Comparison of ENCODE assay signal across 8 cellular contexts in the genomic region with DNA sequence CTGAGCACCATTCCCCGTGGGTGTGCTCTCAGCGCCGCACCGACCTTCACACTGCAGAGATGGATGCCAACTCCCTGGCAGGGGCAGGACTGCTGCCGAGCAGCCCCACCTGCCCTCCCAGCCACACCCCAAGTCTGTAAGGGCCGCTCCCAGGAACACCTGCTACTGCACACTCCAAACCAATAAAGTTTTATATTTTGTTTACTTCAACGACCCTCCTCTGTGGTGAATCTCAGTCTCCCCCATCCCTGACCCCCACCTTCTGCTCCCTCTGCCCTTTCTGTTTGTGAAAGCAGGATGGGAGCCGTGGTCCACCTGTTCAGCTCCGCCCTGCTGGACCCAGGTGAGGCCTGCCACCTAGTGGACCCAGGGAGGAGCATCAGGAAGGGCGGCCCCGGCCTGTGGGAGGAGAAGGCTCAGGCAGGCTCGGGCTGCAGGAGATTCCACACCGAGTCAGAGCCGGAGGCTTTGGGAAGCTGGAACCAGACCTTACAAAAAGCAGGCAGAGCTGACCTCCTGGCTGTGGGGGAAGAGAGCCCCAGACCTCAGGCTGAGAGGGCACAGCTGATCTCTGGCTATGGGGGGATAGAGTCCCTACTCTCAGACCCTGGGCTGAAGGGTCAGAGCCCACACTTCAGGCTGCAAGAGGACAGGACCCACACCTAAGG. TPM values are rescaled to one million over a fixed set of nuclear protein-coding genes. Genes with fewer than 3 reads are reported as not detected.
DNase-seq lines count a peak whose midpoint lies in the region; ATAC-seq and TF ChIP-seq lines count a peak whose summit lies in the region.

No MANE protein-coding gene starts in this region.

- H3K27me3 Mint-ChIP-seq in CD14-positive monocyte (ENCODE audit: low read depth in 3 of 3): peaks cover 0 to 6% (median 1%) of the 10 kb centered on the region in 3 donors
- H3K27me3 Mint-ChIP-seq in brain: no peaks in the 10 kb centered on the region

- no peaks in the 10 kb centered on the region for H3K9me3 ChIP-seq in GM23248 (ENCODE audit: low read depth)

- no peak overlapping the region for H3K9ac ChIP-seq in GM23248

- intact Hi-C loops in CD14-positive monocyte (cut with micrococcal nuclease): loop anchor here in 1 of 2 donors (2.0 kb wide), 1 partner anchor 147 kb away; no protein-coding TSS in a partner anchor

- no peaks in the 10 kb centered on the region for H3F3A ChIP-seq in GM23248 (ENCODE audit: insufficient read depth)

- no peak overlapping the region for H3K4me3 ChIP-seq in GM23248

- H3K4me3 Mint-ChIP-seq in CD14-positive monocyte: no peak overlapping the region
- H3K4me3 Mint-ChIP-seq in brain: no peak overlapping the region

- no peak overlapping the region for H3K27ac ChIP-seq in GM23248

- no peaks in the 10 kb centered on the region for H3K27me3 ChIP-seq in GM23248 (replicated peaks; ENCODE audit: insufficient read depth)

- no peak overlapping the region for H2AFZ ChIP-seq in GM23248

- H3K4me1 Mint-ChIP-seq in CD14-positive monocyte (peaks cover 4% of the 10 kb centered on the region), brain (peaks cover 19% of the 10 kb centered on the region)

- no peaks in the 10 kb centered on the region for H4K20me1 ChIP-seq in GM23248 (ENCODE audit: insufficient read depth)

- 34 to 37% methylated on average over 14 of the region's 14 CpGs for WGBS in GM23248 (ENCODE audit: low coverage in 1 of 2, low lambda C conversion rate in 2 of 2, missing lambda C conversion rate in 2 of 2), 2 experiments

- TF ChIP-seq CTCF in CD14-positive monocyte (IDR thresholded peaks at IDR 0.05) (peak; percentile 75), brain (conservative IDR thresholded peaks at IDR 0.05) (peak; percentile 70 to 86)

- no peak for ATAC-seq in HG02938 (IDR thresholded peaks at IDR 0.05; ENCODE audit: unreplicated experiment)

- no peaks in the 10 kb centered on the region for H3K9me2 ChIP-seq in GM23248 (ENCODE audit: insufficient read depth)

- no peaks in the 10 kb centered on the region for H3K79me2 ChIP-seq in GM23248 (ENCODE audit: insufficient read depth)

- H3K36me3 ChIP-seq in GM23248 (ENCODE audit: low read depth): no peaks in the 10 kb centered on the region

- H3K4me1 ChIP-seq in GM23248 (ENCODE audit: insufficient read depth): no peaks in the 10 kb centered on the region

- no peak overlapping the region for H3K4me2 ChIP-seq in GM23248 (ENCODE audit: unreplicated experiment)

- H3K9me3 Mint-ChIP-seq in CD14-positive monocyte: peaks cover 0 to 1% (median 0%) of the 10 kb centered on the region in 7 donors
- no peaks in the 10 kb centered on the region for H3K9me3 Mint-ChIP-seq in brain

- peak overlapping the region in 1 of 7 donors; percentile 19 for H3K27ac Mint-ChIP-seq in CD14-positive monocyte
- H3K27ac Mint-ChIP-seq in brain: peak overlapping the region in 3 of 5 experiments; percentile 8 to 55 (median 18)

- no peak for DNase-seq in CD14-positive monocyte (ENCODE audit: low spot score)
- peak; percentile 77 for DNase-seq in GM23248
- DNase-seq in NCI-H2029 (lab: John Stamatoyannopoulos, UW): peak; percentile 74
- DNase-seq in UCSD-AML1 (lab: John Stamatoyannopoulos, UW; ENCODE audit: unreplicated experiment): peak; percentile 60
- DNase-seq in inferior parietal cortex (ENCODE audit: extremely low spot score): peak; percentile 69
- DNase-seq in stimulated activated CD4-positive, alpha-beta T cell treated with anti-CD3 and anti-CD28 coated beads, Interleukin-15, amount 100 ng/mL, for 1 hour (ENCODE audit: low read depth in 1 of 2, low spot score in 1 of 2): peak; percentile 31 to 51

- H3K36me3 Mint-ChIP-seq in CD14-positive monocyte: peaks cover 0 to 3% of the 10 kb centered on the region in 2 donors
- H3K36me3 Mint-ChIP-seq in brain: no peaks in the 10 kb centered on the region

- in situ Hi-C loops in GM23248 (cut with MboI): no loop called here

RNA-seq across cellular contexts. Expression of gene TMEM82, which starts 1.0 kb away (rescaled TPM):
- polyA plus RNA-seq in CD14-positive monocyte: not detected
- not detected in 2 replicates for total RNA-seq in GM23248 (2014; rRNA removed; shearing (Covaris generic))
- not detected in 2 replicates for polyA plus RNA-seq in GM23248 (2016; fragmentation: Nextera tagmentation; extraction: Ambion mirVana)
- polyA plus RNA-seq in brain (ENCODE audit: insufficient read depth, low read depth, low replicate concordance): not detected

RNA-seq across cellular contexts. Expression of gene SLC25A34, which starts 5.3 kb away (rescaled TPM):
- polyA plus RNA-seq in CD14-positive monocyte: under 1 TPM; 0.08 to 0.61 TPM
- 0.13 and 0.54 TPM in 2 replicates for total RNA-seq in GM23248 (2014; rRNA removed; shearing (Covaris generic))
- polyA plus RNA-seq in GM23248 (2016; fragmentation: Nextera tagmentation; extraction: Ambion mirVana): 0.20 and 0.29 TPM in 2 replicates
- polyA plus RNA-seq in brain (ENCODE audit: insufficient read depth, low read depth, low replicate concordance): 3.9 TPM

RNA-seq across cellular contexts. Expression of gene FBLIM1, which starts 17.3 kb away (rescaled TPM):
- polyA plus RNA-seq in CD14-positive monocyte: not detected
- 59.6 and 69.9 TPM in 2 replicates for total RNA-seq in GM23248 (2014; rRNA removed; shearing (Covaris generic))
- polyA plus RNA-seq in GM23248 (2016; fragmentation: Nextera tagmentation; extraction: Ambion mirVana): 63.3 and 67.3 TPM in 2 replicates
- 53.3 TPM for polyA plus RNA-seq in brain (ENCODE audit: insufficient read depth, low read depth, low replicate concordance)

RNA-seq across cellular contexts. Expression of gene PLEKHM2, which starts 57.2 kb away (rescaled TPM):
- polyA plus RNA-seq in CD14-positive monocyte (1 to 10 TPM; 4.0 to 5.8 TPM), GM23248 (2016; fragmentation: Nextera tagmentation; extraction: Ambion mirVana) (14.8 and 14.9 TPM in 2 replicates), brain (ENCODE audit: insufficient read depth, low read depth, low replicate concordance) (91.6 TPM)
- 52.9 and 67.9 TPM in 2 replicates for total RNA-seq in GM23248 (2014; rRNA removed; shearing (Covaris generic))

Comparison
In these comparisons a context has a peak if more than half of its experiments do, and no peak if none do; other contexts are left out.
1. RNA of gene FBLIM1, which starts 17.3 kb away (polyA plus RNA-seq): 63.3 to 67.3 TPM in GM23248 and 53.3 TPM in brain (single experiment); not detected in CD14-positive monocyte; every median in the first group is over 10 times any median in the second.